Comparison of ENCODE assay signal across 19 cellular contexts in genomic region chr17:81334987-81335386, GRCh38.
"Had no signal": no experiment of that assay in that cellular context is flagged by ENCODE, and none has a peak within 500 bp of the region (broad histone marks: within the 10 kb centered on the region; RNA-seq: fewer than 3 reads in every experiment).

No MANE protein-coding gene starts in this region.

- DNase-seq: activated CD4-positive, alpha-beta T cell treated with anti-CD3 and anti-CD28 coated beads, Interleukin-2, amount 50 U/mL, for 1 hour; activated CD8-positive, alpha-beta memory T cell treated with anti-CD3 and anti-CD28 coated beads, Interleukin-2, amount 50 U/mL, for 4 hours; activated T-cell treated with anti-CD3 and anti-CD28 coated beads, Interleukin-2, amount 50 U/mL, for 4 hours; naive B cell; sigmoid colon; stimulated activated CD4-positive, alpha-beta T cell treated with anti-CD3 and anti-CD28 coated beads, Interleukin-1b, Interleukin-23, amount 100 ng/mL, for 48 hours; stimulated activated CD8-positive, alpha-beta memory T cell treated with anti-CD3 and anti-CD28 coated beads, Interleukin-4, amount 100 ng/mL, for 48 hours; stimulated activated naive CD8-positive, alpha-beta T cell treated with anti-CD3 and anti-CD28 coated beads, Interleukin-15, Interleukin-2, amounts not matched to agents 100 U/mL and 50 U/mL, for 24 hours; substantia nigra; T1000; tibial artery had no signal

- H3K9me3 Mint-ChIP-seq: activated naive CD4-positive, alpha-beta T cell treated with anti-CD3 and anti-CD28 coated beads, Interleukin-2, amount 50 U/mL, for 24 hours; activated T-cell treated with anti-CD3 and anti-CD28 coated beads, Interleukin-2, amount 50 U/mL, for 4 hours; memory B cell; naive B cell had no signal

- H3K9me3 ChIP-seq: ascending aorta, breast epithelium, mucosa of descending colon, ovary, sigmoid colon, tibial artery had no signal

- H3K4me1 Mint-ChIP-seq: activated naive CD4-positive, alpha-beta T cell treated with anti-CD3 and anti-CD28 coated beads, Interleukin-2, amount 50 U/mL, for 24 hours had no signal

- H3K4me3 Mint-ChIP-seq: activated naive CD4-positive, alpha-beta T cell treated with anti-CD3 and anti-CD28 coated beads, Interleukin-2, amount 50 U/mL, for 24 hours; activated T-cell treated with anti-CD3 and anti-CD28 coated beads, Interleukin-2, amount 50 U/mL, for 4 hours; memory B cell; naive B cell had no signal

- H3K36me3 ChIP-seq: ascending aorta, breast epithelium, ovary, sigmoid colon, tibial artery had no signal

- H3K4me3 ChIP-seq: ascending aorta, coronary artery, mucosa of descending colon, ovary, sigmoid colon, tibial artery had no signal

- H3K36me3 Mint-ChIP-seq: activated naive CD4-positive, alpha-beta T cell treated with anti-CD3 and anti-CD28 coated beads, Interleukin-2, amount 50 U/mL, for 24 hours; memory B cell; naive B cell had no signal

- ATAC-seq: activated CD4-positive, CD25-positive, alpha-beta regulatory T cell treated with anti-CD3 and anti-CD28 coated beads, Interleukin-2, amount 50 U/mL, for 24 hours; activated T-cell treated with anti-CD3 and anti-CD28 coated beads, Interleukin-2, amount 50 U/mL, for 4 hours; stimulated activated naive CD8-positive, alpha-beta T cell treated with anti-CD3 and anti-CD28 coated beads, Interleukin-15, Interleukin-2, amounts not matched to agents 100 U/mL and 50 U/mL, for 24 hours had no signal

- H3K27me3 ChIP-seq: ascending aorta, breast epithelium, ovary, sigmoid colon had no signal

- H3K27ac ChIP-seq: ascending aorta, coronary artery, ovary, sigmoid colon, tibial artery had no signal

- H3K27ac Mint-ChIP-seq: activated naive CD4-positive, alpha-beta T cell treated with anti-CD3 and anti-CD28 coated beads, Interleukin-2, amount 50 U/mL, for 24 hours; memory B cell; naive B cell had no signal
